8 cellular contexts compared by ENCODE assay signal in the genomic region with DNA sequence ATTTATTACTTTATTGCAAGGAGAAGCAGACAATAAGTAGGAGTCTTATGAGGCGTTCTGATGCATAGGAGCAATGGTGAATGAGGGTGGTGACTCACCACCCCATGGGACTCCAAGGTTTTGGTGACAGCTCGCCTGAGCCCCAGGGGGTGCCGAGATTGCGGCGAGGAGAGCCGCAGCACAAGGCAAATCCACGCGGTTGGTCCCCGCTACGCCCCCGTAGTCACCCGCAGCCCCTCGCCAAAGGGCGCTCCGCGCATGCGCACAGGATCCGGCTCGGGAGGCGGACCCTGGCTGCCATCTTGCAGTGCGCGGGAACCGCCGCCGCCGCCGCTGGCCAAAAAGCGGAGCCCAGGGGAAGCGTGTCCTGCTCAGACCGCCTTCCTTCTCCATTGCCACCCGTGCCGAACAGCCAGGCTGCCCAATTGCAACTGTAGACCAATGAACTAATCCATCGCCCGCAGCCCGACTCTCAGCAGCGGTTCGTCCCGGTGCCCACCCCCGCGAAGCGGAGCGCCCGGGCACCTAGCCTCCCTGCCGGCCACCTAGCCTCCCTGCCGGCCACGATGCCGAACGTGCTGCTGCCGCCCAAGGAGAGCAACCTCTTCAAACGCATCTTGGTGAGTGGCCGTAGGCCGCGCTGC. TPM values are rescaled to one million over a fixed set of nuclear protein-coding genes. Genes with fewer than 3 reads are reported as not detected.
A peak's percentile ranks its signal among the peaks of the same experiment; 100 is the strongest.
DNase-seq lines count a peak whose midpoint lies in the region; ATAC-seq, FAIRE-seq and TF ChIP-seq lines count a peak whose summit lies in the region.

Gene NAA16, plus strand, starts transcription at position 305 of the 644 bp plus-strand sequence. Its CDS starts 262 bp downstream, at position 567.

- H3K27ac ChIP-seq in astrocyte (ENCODE audit: low read depth, low read length), result peak within 1 kb of the TSS; percentile 87
- H3K27ac ChIP-seq in rectal smooth muscle tissue (ENCODE audit: low read depth, low read length), result peak within 1 kb of the TSS; percentile 80
- H3K27ac ChIP-seq in vagina, result peak within 1 kb of the TSS; percentile 99

- no peaks in the 10 kb centered on the region for H3K27me3 ChIP-seq in astrocyte (ENCODE audit: insufficient read depth, low read length)
- H3K27me3 ChIP-seq in rectal smooth muscle tissue (ENCODE audit: control insufficient read depth, insufficient read depth, low read length), result no peaks in the 10 kb centered on the region
- no peaks in the 10 kb centered on the region for H3K27me3 ChIP-seq in vagina

- peaks cover 28% of the 10 kb centered on the region for H3K4me1 Mint-ChIP-seq in T-helper 2 cell treated with Interferon-gamma antibody and Interleukin-4, amounts not matched to agents 5 μg/mL and 100 μg/mL, for 36 hours (ENCODE audit: low read depth)
- peaks cover 4% of the 10 kb centered on the region for H3K4me1 Mint-ChIP-seq in astrocyte (ENCODE audit: low read depth, unreplicated experiment)

- TF ChIP-seq POLR2A in GM18505 (IDR thresholded peaks at IDR 0.05; ENCODE audit: borderline replicate concordance, extremely low read depth, insufficient read depth, insufficient read length) (peak; percentile 69), vagina (IDR thresholded peaks at IDR 0.05) (peak; percentile 33 to 87)

- no peak for FAIRE-seq in astrocyte (lab: Jason Lieb, UNC)

- peak within 1 kb of the TSS; percentile 96 for H2AFZ ChIP-seq in astrocyte (ENCODE audit: low read depth, low read length)

- H3K36me3 ChIP-seq in astrocyte (ENCODE audit: insufficient read depth, low read length) (no peaks in the 10 kb centered on the region), rectal smooth muscle tissue (ENCODE audit: control insufficient read depth, insufficient read depth, low read length) (no peaks in the 10 kb centered on the region), vagina (no peaks in the 10 kb centered on the region)

- H3K4me1 ChIP-seq in astrocyte (ENCODE audit: insufficient read depth, low read length) (peaks cover 19% of the 10 kb centered on the region), rectal smooth muscle tissue (ENCODE audit: control insufficient read depth, insufficient read depth, low read length) (peaks cover 7% of the 10 kb centered on the region), vagina (peaks cover 44% of the 10 kb centered on the region)

- DNase-seq in NCI-H2029 (lab: John Stamatoyannopoulos, UW) (peak; percentile 7), astrocyte (ENCODE audit: low read depth) (peak; percentile 82), hepatic stellate cell (ENCODE audit: low spot score) (peak; percentile 96), vagina (ENCODE audit: extremely low spot score in 2 of 2) (peak in 1 of 2 donors; percentile 94)
- DNase-seq in T-helper 2 cell treated with Interferon-gamma antibody and Interleukin-4, amounts not matched to agents 5 μg/mL and 100 μg/mL, for 36 hours (ENCODE audit: low spot score), result peak; percentile 98

- H3K4me3 Mint-ChIP-seq in T-helper 2 cell treated with Interferon-gamma antibody and Interleukin-4, amounts not matched to agents 5 μg/mL and 100 μg/mL, for 36 hours, result peak within 1 kb of the TSS; percentile 95
- peak within 1 kb of the TSS; percentile 93 for H3K4me3 Mint-ChIP-seq in astrocyte (ENCODE audit: unreplicated experiment)

- H3K9ac ChIP-seq in astrocyte (ENCODE audit: low read length) (peak within 1 kb of the TSS; percentile 94), rectal smooth muscle tissue (ENCODE audit: low read length) (peak within 1 kb of the TSS; percentile 66)

- no peaks in the 10 kb centered on the region for H3K9me3 ChIP-seq in astrocyte (ENCODE audit: insufficient read depth, low read depth, low read length)
- H3K9me3 ChIP-seq in vagina, result no peaks in the 10 kb centered on the region

- ATAC-seq in GM18505 (IDR thresholded peaks at IDR 0.05; ENCODE audit: unreplicated experiment), result peak; percentile 68
- peak; percentile 63 for ATAC-seq in HG02943 (IDR thresholded peaks at IDR 0.05; ENCODE audit: low read depth, unreplicated experiment)

- peak within 1 kb of the TSS; percentile 96 for H3K4me3 ChIP-seq in astrocyte (ENCODE audit: insufficient read depth, low read depth, low read length)
- peak within 1 kb of the TSS; percentile 81 for H3K4me3 ChIP-seq in rectal smooth muscle tissue (ENCODE audit: low read length)
- H3K4me3 ChIP-seq in vagina, result peak within 1 kb of the TSS; percentile 76 to 99

- peak within 1 kb of the TSS; percentile 92 for H3K27ac Mint-ChIP-seq in T-helper 2 cell treated with Interferon-gamma antibody and Interleukin-4, amounts not matched to agents 5 μg/mL and 100 μg/mL, for 36 hours
- peak within 1 kb of the TSS; percentile 87 for H3K27ac Mint-ChIP-seq in astrocyte (ENCODE audit: unreplicated experiment)

- H3K4me2 ChIP-seq in astrocyte (ENCODE audit: low read length), result peak within 1 kb of the TSS; percentile 99

- peaks cover 47% of the 10 kb centered on the region for H3K79me2 ChIP-seq in astrocyte (ENCODE audit: insufficient read depth, low read length)

- TF ChIP-seq CTCF in astrocyte (IDR thresholded peaks at IDR 0.05; ENCODE audit: insufficient read depth, low read depth, low read length) (no peak), vagina (IDR thresholded peaks at IDR 0.05) (no peak)

- intact Hi-C loops in vagina (cut with DNase I), result no loop called here

- H3K27me3 Mint-ChIP-seq in T-helper 2 cell treated with Interferon-gamma antibody and Interleukin-4, amounts not matched to agents 5 μg/mL and 100 μg/mL, for 36 hours (ENCODE audit: low read depth), result no peaks in the 10 kb centered on the region
- no peaks in the 10 kb centered on the region for H3K27me3 Mint-ChIP-seq in astrocyte (ENCODE audit: low read depth, unreplicated experiment)

- H4K20me1 ChIP-seq in astrocyte (ENCODE audit: insufficient read depth, low read length), result peaks cover 37% of the 10 kb centered on the region

- peaks cover 1% of the 10 kb centered on the region for H3K36me3 Mint-ChIP-seq in T-helper 2 cell treated with Interferon-gamma antibody and Interleukin-4, amounts not matched to agents 5 μg/mL and 100 μg/mL, for 36 hours (ENCODE audit: low read depth)
- no peaks in the 10 kb centered on the region for H3K36me3 Mint-ChIP-seq in astrocyte (ENCODE audit: low read depth, unreplicated experiment)

- H3K9me3 Mint-ChIP-seq in T-helper 2 cell treated with Interferon-gamma antibody and Interleukin-4, amounts not matched to agents 5 μg/mL and 100 μg/mL, for 36 hours, result no peaks in the 10 kb centered on the region
- H3K9me3 Mint-ChIP-seq in astrocyte (ENCODE audit: unreplicated experiment), result no peaks in the 10 kb centered on the region

RNA-seq across cellular contexts. Expression of gene NAA16, which starts in this region (rescaled TPM):
- total RNA-seq in astrocyte (10.0 and 11.5 TPM in 2 replicates), vagina (30.2 TPM)
